Comparison of ENCODE assay signal across 1 cellular context in genomic region chr17:67784364-67785121, GRCh38.
TF ChIP-seq lines count a peak whose summit lies in the region.

No MANE protein-coding gene starts in this region.

TF ChIP-seq in K562, 482 proteins besides CTCF, POLR2A, EP300 and RAD21 (continued from another document and continues in another):
- TF ChIP-seq, protein P1, sequence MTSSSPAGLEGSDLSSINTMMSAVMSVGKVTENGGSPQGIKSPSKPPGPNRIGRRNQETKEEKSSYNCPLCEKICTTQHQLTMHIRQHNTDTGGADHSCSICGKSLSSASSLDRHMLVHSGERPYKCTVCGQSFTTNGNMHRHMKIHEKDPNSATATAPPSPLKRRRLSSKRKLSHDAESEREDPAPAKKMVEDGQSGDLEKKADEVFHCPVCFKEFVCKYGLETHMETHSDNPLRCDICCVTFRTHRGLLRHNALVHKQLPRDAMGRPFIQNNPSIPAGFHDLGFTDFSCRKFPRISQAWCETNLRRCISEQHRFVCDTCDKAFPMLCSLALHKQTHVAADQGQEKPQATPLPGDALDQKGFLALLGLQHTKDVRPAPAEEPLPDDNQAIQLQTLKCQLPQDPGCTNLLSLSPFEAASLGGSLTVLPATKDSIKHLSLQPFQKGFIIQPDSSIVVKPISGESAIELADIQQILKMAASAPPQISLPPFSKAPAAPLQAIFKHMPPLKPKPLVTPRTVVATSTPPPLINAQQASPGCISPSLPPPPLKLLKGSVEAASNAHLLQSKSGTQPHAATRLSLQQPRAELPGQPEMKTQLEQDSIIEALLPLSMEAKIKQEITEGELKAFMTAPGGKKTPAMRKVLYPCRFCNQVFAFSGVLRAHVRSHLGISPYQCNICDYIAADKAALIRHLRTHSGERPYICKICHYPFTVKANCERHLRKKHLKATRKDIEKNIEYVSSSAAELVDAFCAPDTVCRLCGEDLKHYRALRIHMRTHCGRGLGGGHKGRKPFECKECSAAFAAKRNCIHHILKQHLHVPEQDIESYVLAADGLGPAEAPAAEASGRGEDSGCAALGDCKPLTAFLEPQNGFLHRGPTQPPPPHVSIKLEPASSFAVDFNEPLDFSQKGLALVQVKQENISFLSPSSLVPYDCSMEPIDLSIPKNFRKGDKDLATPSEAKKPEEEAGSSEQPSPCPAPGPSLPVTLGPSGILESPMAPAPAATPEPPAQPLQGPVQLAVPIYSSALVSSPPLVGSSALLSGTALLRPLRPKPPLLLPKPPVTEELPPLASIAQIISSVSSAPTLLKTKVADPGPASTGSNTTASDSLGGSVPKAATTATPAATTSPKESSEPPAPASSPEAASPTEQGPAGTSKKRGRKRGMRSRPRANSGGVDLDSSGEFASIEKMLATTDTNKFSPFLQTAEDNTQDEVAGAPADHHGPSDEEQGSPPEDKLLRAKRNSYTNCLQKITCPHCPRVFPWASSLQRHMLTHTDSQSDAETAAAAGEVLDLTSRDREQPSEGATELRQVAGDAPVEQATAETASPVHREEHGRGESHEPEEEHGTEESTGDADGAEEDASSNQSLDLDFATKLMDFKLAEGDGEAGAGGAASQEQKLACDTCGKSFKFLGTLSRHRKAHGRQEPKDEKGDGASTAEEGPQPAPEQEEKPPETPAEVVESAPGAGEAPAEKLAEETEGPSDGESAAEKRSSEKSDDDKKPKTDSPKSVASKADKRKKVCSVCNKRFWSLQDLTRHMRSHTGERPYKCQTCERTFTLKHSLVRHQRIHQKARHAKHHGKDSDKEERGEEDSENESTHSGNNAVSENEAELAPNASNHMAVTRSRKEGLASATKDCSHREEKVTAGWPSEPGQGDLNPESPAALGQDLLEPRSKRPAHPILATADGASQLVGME (CRISPR knock-in tag; IDR thresholded peaks at IDR 0.05), result no peak
- TF ChIP-seq BCL6 (CRISPR knock-in tag; IDR thresholded peaks at IDR 0.05), result no peak
- no peak for TF ChIP-seq E4F1 (CRISPR knock-in tag; IDR thresholded peaks at IDR 0.05; ENCODE audit: borderline replicate concordance)
- TF ChIP-seq DNMT1 (IDR thresholded peaks at IDR 0.05), result no peak
- 0 out of 2 replicates have a peak, but pooled peaks have one; percentile 35 for TF ChIP-seq GABPB1 (CRISPR knock-in tag; IDR thresholded peaks at IDR 0.05)
- no peak for TF ChIP-seq ZNF717 (CRISPR knock-in tag; IDR thresholded peaks at IDR 0.05)
- TF ChIP-seq ZNF79 (CRISPR knock-in tag; IDR thresholded peaks at IDR 0.05; ENCODE audit: low read depth), result no peak
- TF ChIP-seq COPS2 (conservative IDR thresholded peaks at IDR 0.05), result no peak
- peak; percentile 42; the same call in 1 of the 2 replicates for TF ChIP-seq NFIC (IDR thresholded peaks at IDR 0.05)
- no peak for TF ChIP-seq PURB (CRISPR knock-in tag; IDR thresholded peaks at IDR 0.05; ENCODE audit: low read depth)
- TF ChIP-seq TARDBP (IDR thresholded peaks at IDR 0.05), result 0 out of 2 replicates have a peak, but pooled peaks have one; percentile 59
- no peak for TF ChIP-seq CAMTA2 (CRISPR knock-in tag; conservative IDR thresholded peaks at IDR 0.05)
- no peak for TF ChIP-seq EGR1 (conservative IDR thresholded peaks at IDR 0.05)
- TF ChIP-seq TAL1 (IDR thresholded peaks at IDR 0.05), result peak; percentile 95
- TF ChIP-seq CBX5 (IDR thresholded peaks at IDR 0.05; ENCODE audit: borderline replicate concordance, low read depth), result no peak
- no peak for TF ChIP-seq SLC30A9 (CRISPR knock-in tag; IDR thresholded peaks at IDR 0.05)
- no peak for TF ChIP-seq CBX2 (IDR thresholded peaks at IDR 0.05; ENCODE audit: insufficient read depth, low read length, poor library complexity, severe bottlenecking)
- peak; percentile 77; the same call in 1 of the 2 replicates for TF ChIP-seq MBD2 (IDR thresholded peaks at IDR 0.05; ENCODE audit: borderline replicate concordance, low read depth)
- TF ChIP-seq PHB (CRISPR knock-in tag; IDR thresholded peaks at IDR 0.05), result no peak
- TF ChIP-seq TBL1XR1 (IDR thresholded peaks at IDR 0.05; ENCODE audit: low read length in 2 of 2), result peak; percentile 58 to 91; a peak in 3 of 4 replicates
- no peak for TF ChIP-seq RBM39 (optimal IDR thresholded peaks at IDR 0.05; ENCODE audit: low read depth, low read length)
- TF ChIP-seq, protein P2, sequence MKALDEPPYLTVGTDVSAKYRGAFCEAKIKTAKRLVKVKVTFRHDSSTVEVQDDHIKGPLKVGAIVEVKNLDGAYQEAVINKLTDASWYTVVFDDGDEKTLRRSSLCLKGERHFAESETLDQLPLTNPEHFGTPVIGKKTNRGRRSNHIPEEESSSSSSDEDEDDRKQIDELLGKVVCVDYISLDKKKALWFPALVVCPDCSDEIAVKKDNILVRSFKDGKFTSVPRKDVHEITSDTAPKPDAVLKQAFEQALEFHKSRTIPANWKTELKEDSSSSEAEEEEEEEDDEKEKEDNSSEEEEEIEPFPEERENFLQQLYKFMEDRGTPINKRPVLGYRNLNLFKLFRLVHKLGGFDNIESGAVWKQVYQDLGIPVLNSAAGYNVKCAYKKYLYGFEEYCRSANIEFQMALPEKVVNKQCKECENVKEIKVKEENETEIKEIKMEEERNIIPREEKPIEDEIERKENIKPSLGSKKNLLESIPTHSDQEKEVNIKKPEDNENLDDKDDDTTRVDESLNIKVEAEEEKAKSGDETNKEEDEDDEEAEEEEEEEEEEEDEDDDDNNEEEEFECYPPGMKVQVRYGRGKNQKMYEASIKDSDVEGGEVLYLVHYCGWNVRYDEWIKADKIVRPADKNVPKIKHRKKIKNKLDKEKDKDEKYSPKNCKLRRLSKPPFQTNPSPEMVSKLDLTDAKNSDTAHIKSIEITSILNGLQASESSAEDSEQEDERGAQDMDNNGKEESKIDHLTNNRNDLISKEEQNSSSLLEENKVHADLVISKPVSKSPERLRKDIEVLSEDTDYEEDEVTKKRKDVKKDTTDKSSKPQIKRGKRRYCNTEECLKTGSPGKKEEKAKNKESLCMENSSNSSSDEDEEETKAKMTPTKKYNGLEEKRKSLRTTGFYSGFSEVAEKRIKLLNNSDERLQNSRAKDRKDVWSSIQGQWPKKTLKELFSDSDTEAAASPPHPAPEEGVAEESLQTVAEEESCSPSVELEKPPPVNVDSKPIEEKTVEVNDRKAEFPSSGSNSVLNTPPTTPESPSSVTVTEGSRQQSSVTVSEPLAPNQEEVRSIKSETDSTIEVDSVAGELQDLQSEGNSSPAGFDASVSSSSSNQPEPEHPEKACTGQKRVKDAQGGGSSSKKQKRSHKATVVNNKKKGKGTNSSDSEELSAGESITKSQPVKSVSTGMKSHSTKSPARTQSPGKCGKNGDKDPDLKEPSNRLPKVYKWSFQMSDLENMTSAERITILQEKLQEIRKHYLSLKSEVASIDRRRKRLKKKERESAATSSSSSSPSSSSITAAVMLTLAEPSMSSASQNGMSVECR (CRISPR knock-in tag; IDR thresholded peaks at IDR 0.05), result no peak
- TF ChIP-seq ZNF445 (CRISPR knock-in tag; IDR thresholded peaks at IDR 0.05; ENCODE audit: low read depth), result no peak
- TF ChIP-seq MTA2 (IDR thresholded peaks at IDR 0.05; ENCODE audit: low read depth), result peak; percentile 94
- no peak; the same call in 1 of the 2 replicates for TF ChIP-seq TRIM28 (IDR thresholded peaks at IDR 0.05)
- peak in 1 of 2 experiments; percentile 34 for TF ChIP-seq E2F6 (IDR thresholded peaks at IDR 0.05; ENCODE audit: borderline replicate concordance in 1 of 2, extremely low read depth in 1 of 2, insufficient read depth in 1 of 2, insufficient read length in 1 of 2, low read depth in 1 of 2, low read length in 1 of 2, poor library complexity in 1 of 2, severe bottlenecking in 1 of 2)
- TF ChIP-seq ZNF589 (CRISPR knock-in tag; IDR thresholded peaks at IDR 0.05; ENCODE audit: low read depth), result peak; percentile 91
- TF ChIP-seq POLR2B (IDR thresholded peaks at IDR 0.05; ENCODE audit: low read depth, partially characterized antibody), result no peak
- no peak for TF ChIP-seq ZBTB49 (CRISPR knock-in tag; IDR thresholded peaks at IDR 0.05; ENCODE audit: borderline replicate concordance)
- TF ChIP-seq CBFB (CRISPR knock-in tag; IDR thresholded peaks at IDR 0.05), result no peak
- TF ChIP-seq, protein P3, sequence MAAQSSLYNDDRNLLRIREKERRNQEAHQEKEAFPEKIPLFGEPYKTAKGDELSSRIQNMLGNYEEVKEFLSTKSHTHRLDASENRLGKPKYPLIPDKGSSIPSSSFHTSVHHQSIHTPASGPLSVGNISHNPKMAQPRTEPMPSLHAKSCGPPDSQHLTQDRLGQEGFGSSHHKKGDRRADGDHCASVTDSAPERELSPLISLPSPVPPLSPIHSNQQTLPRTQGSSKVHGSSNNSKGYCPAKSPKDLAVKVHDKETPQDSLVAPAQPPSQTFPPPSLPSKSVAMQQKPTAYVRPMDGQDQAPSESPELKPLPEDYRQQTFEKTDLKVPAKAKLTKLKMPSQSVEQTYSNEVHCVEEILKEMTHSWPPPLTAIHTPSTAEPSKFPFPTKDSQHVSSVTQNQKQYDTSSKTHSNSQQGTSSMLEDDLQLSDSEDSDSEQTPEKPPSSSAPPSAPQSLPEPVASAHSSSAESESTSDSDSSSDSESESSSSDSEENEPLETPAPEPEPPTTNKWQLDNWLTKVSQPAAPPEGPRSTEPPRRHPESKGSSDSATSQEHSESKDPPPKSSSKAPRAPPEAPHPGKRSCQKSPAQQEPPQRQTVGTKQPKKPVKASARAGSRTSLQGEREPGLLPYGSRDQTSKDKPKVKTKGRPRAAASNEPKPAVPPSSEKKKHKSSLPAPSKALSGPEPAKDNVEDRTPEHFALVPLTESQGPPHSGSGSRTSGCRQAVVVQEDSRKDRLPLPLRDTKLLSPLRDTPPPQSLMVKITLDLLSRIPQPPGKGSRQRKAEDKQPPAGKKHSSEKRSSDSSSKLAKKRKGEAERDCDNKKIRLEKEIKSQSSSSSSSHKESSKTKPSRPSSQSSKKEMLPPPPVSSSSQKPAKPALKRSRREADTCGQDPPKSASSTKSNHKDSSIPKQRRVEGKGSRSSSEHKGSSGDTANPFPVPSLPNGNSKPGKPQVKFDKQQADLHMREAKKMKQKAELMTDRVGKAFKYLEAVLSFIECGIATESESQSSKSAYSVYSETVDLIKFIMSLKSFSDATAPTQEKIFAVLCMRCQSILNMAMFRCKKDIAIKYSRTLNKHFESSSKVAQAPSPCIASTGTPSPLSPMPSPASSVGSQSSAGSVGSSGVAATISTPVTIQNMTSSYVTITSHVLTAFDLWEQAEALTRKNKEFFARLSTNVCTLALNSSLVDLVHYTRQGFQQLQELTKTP (IDR thresholded peaks at IDR 0.05; ENCODE audit: low read depth in 1 of 2, partially characterized antibody in 2 of 2), result peak in 1 of 2 experiments; percentile 62
- TF ChIP-seq EZH2 (IDR thresholded peaks at IDR 0.05; ENCODE audit: borderline replicate concordance, low read depth, low read length), result no peak
- no peak for TF ChIP-seq ZBTB12 (CRISPR knock-in tag; IDR thresholded peaks at IDR 0.05)
- TF ChIP-seq ESRRA (IDR thresholded peaks at IDR 0.05; ENCODE audit: borderline replicate concordance, low read depth), result peak; percentile 59
- no peak for TF ChIP-seq MCM7 (IDR thresholded peaks at IDR 0.05)
- TF ChIP-seq PHF8 (IDR thresholded peaks at IDR 0.05; ENCODE audit: borderline replicate concordance, low read length), result peak; percentile 19; the same call in 1 of the 2 replicates
- TF ChIP-seq, protein P4, sequence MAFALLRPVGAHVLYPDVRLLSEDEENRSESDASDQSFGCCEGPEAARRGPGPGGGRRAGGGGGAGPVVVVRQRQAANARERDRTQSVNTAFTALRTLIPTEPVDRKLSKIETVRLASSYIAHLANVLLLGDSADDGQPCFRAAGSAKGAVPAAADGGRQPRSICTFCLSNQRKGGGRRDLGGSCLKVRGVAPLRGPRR (CRISPR knock-in tag; IDR thresholded peaks at IDR 0.05), result no peak
